ENCODE assay signal across 8 cellular contexts in genomic region chr19:1400281-1401137, GRCh38. TPM values are rescaled to one million over a fixed set of nuclear protein-coding genes. Genes with fewer than 3 reads are reported as not detected.
A peak's percentile ranks its signal among the peaks of the same experiment; 100 is the strongest.
DNase-seq lines count a peak whose midpoint lies in the region; ATAC-seq, FAIRE-seq and TF ChIP-seq lines count a peak whose summit lies in the region.

No MANE protein-coding gene starts in this region.

- peak; percentile 58 to 69 for TF ChIP-seq POLR2A in HepG2 (IDR thresholded peaks at IDR 0.05; ENCODE audit: insufficient read depth in 1 of 2, low read depth in 2 of 2, low read length in 2 of 2)
- no peak for TF ChIP-seq POLR2A in thyroid gland (IDR thresholded peaks at IDR 0.05)
- no peak for TF ChIP-seq POLR2A in GM12891 (IDR thresholded peaks at IDR 0.05; ENCODE audit: low read depth, low read length)

- no peak for TF ChIP-seq CTCF in GM06990 (IDR thresholded peaks at IDR 0.05; ENCODE audit: insufficient read depth, low read length, poor library complexity, severe bottlenecking)
- TF ChIP-seq CTCF in mammary epithelial cell (conservative IDR thresholded peaks at IDR 0.05 in 1 of 2, IDR thresholded peaks at IDR 0.05 in 1 of 2; ENCODE audit: extremely low read depth in 1 of 2, insufficient read depth in 1 of 2, low read depth in 1 of 2, low read length in 2 of 2) = no peak
- TF ChIP-seq CTCF in HepG2 (CRISPR knock-in tag; IDR thresholded peaks at IDR 0.05) = 0 out of 2 replicates have a peak, but pooled peaks have one; percentile 7
- no peak for TF ChIP-seq CTCF in thyroid gland (IDR thresholded peaks at IDR 0.05)

- no peaks in the 10 kb centered on the region for H3K79me2 ChIP-seq in mammary epithelial cell (ENCODE audit: insufficient read depth, low read length)
- no peaks in the 10 kb centered on the region for H3K79me2 ChIP-seq in HepG2 (ENCODE audit: insufficient read depth, low read length)

- intact Hi-C loops in mammary epithelial cell (cut with micrococcal nuclease) (no loop called here), HepG2 (cut with micrococcal nuclease; ENCODE audit: unreplicated experiment) (no loop called here), thyroid gland (cut with DNase I) (no loop called here)

- POLR2A ChIA-PET in HepG2 (lab: Yijun Ruan, JAX) = interaction anchor here (0.7 to 1.2 kb wide), 2 partner anchors 27 to 131 kb away, joined by 3 to 4 read pairs; partner anchors contain the start of gene CIRBP

- H3K4me1 ChIP-seq in mammary epithelial cell (ENCODE audit: insufficient read depth, low read length) (peaks cover 31% of the 10 kb centered on the region), HepG2 (ENCODE audit: insufficient read depth, low read length) (peaks cover 51% of the 10 kb centered on the region), thyroid gland (peaks cover 10 to 18% of the 10 kb centered on the region in 2 donors)

- TF ChIP-seq EP300 in HepG2 (IDR thresholded peaks at IDR 0.05; ENCODE audit: low read depth in 2 of 2, low read length in 2 of 2) = peak in 1 of 2 experiments; percentile 70; a peak in 2 of 4 replicates
- peak; percentile 50; the same call in 1 of the 2 replicates for TF ChIP-seq EP300 in HepG2 (CRISPR knock-in tag; IDR thresholded peaks at IDR 0.05; ENCODE audit: borderline replicate concordance)

- CTCF ChIA-PET in mammary epithelial cell (lab: Charles Lee; ENCODE audit: low non-redundant PET) (no interaction called here), HepG2 (lab: Yijun Ruan, JAX; ENCODE audit: low intra/inter-chr PET ratio, low total read pairs) (no interaction called here)

- H3K4me2 ChIP-seq in mammary epithelial cell (ENCODE audit: insufficient read depth, low read depth, low read length) (peak overlapping the region; percentile 81), HepG2 (ENCODE audit: low read depth, low read length) (peak overlapping the region; percentile 98)

- WGBS in mammary epithelial cell (ENCODE audit: low coverage, missing lambda C conversion rate) = 29% methylated on average over 16 of the region's 36 CpGs
- WGBS in HepG2 (ENCODE audit: low lambda C conversion rate) = 5% methylated on average over 14 of the region's 36 CpGs
- WGBS in thyroid gland, 2 donors = 36 to 55% methylated on average over 17 to 23 of the region's 36 CpGs

- in situ Hi-C loops in mammary epithelial cell (cut with MboI; ENCODE audit: low sequenced_read_pairs in 2 of 2) = no loop called here
- in situ Hi-C loops in HepG2 (cut with HindIII; ENCODE audit: extremely low pct_ligation_motif_present, low pct_unique_long_range_greater_than_20kb) = no loop called here

- dilution Hi-C loops in mammary epithelial cell (cut with HindIII; ENCODE audit: low sequenced_read_pairs) = no loop called here

- H3K9me3 ChIP-seq in mammary epithelial cell (replicated peaks; ENCODE audit: insufficient read depth, low read length) (no peaks in the 10 kb centered on the region), HepG2 (ENCODE audit: low read length) (no peaks in the 10 kb centered on the region), thyroid gland (no peaks in the 10 kb centered on the region)

- peak overlapping the region; percentile 71 for H3K4me3 ChIP-seq in GM06990 (replicated peaks; ENCODE audit: low read depth, low read length)
- peak overlapping the region; percentile 2 to 61 (median 46) for H3K4me3 ChIP-seq in mammary epithelial cell (replicated peaks in 1 of 3; ENCODE audit: insufficient read depth in 1 of 3, low read depth in 2 of 3, low read length in 3 of 3)
- peak overlapping the region; percentile 70 to 91 (median 78) for H3K4me3 ChIP-seq in HepG2 (replicated peaks in 1 of 3; ENCODE audit: insufficient read depth in 1 of 3, low read depth in 2 of 3, low read length in 3 of 3)
- peak overlapping the region; percentile 31 to 73 (median 35) for H3K4me3 ChIP-seq in thyroid gland (replicated peaks in 1 of 3)

- TF ChIP-seq RAD21 in HepG2 (CRISPR knock-in tag; IDR thresholded peaks at IDR 0.05) = peak; percentile 33

- H3K36me3 ChIP-seq in GM06990 (ENCODE audit: control insufficient read depth, insufficient read depth, low read length) (peaks cover 3% of the 10 kb centered on the region; the same call in 1 of the 2 replicates), mammary epithelial cell (ENCODE audit: insufficient read depth, low read length) (no peaks in the 10 kb centered on the region), HepG2 (replicated peaks in 1 of 2; ENCODE audit: control insufficient read depth in 1 of 2, insufficient read depth in 2 of 2, low read length in 2 of 2) (0 out of 5 replicates have a peak, but pooled peaks cover 0 to 2% of the 10 kb centered on the region in 2 experiments), thyroid gland (no peaks in the 10 kb centered on the region)

- peak; percentile 61 for ATAC-seq in HepG2
- no peak for ATAC-seq in HG02970 (IDR thresholded peaks at IDR 0.05; ENCODE audit: low FRiP score, unreplicated experiment)

- BruUV-seq in mammary epithelial cell (replicated peaks; lab: Mats Ljungman, UMichigan) (no TSS peak), HepG2 (replicated peaks; lab: Mats Ljungman, UMichigan) (TSS peak; percentile 25)

- H3K27me3 ChIP-seq in GM06990 (replicated peaks; ENCODE audit: control insufficient read depth, insufficient read depth, low read length) = no peaks in the 10 kb centered on the region
- no peaks in the 10 kb centered on the region for H3K27me3 ChIP-seq in mammary epithelial cell (ENCODE audit: insufficient read depth, low read length)
- no peaks in the 10 kb centered on the region for H3K27me3 ChIP-seq in HepG2 (ENCODE audit: control insufficient read depth in 1 of 2, insufficient read depth in 2 of 2, low read length in 2 of 2)
- no peaks in the 10 kb centered on the region for H3K27me3 ChIP-seq in thyroid gland

- peak; percentile 92 for FAIRE-seq in HepG2 (lab: Jason Lieb, UNC)
- no peak for FAIRE-seq in GM12891 (lab: Jason Lieb, UNC)

- no peak overlapping the region for H3K27ac ChIP-seq in mammary epithelial cell (ENCODE audit: insufficient read depth, low read depth, low read length)
- H3K27ac ChIP-seq in HepG2 (ENCODE audit: extremely low read length, insufficient read depth, low read length) = peak overlapping the region; percentile 85
- no peak overlapping the region for H3K27ac ChIP-seq in thyroid gland

- DNase-seq in GM06990 (ENCODE audit: extremely low read depth, insufficient read length) (no peak), MV-4-11 (lab: John Stamatoyannopoulos, UW) (peak; percentile 30), mammary epithelial cell (no peak), HepG2 (ENCODE audit: low spot score) (peak; percentile 96), thyroid gland (peak; percentile 38 to 51), SK-N-DZ (ENCODE audit: low spot score) (no peak), GM12891 (ENCODE audit: insufficient read length, low spot score) (no peak)

- H2AFZ ChIP-seq in mammary epithelial cell (ENCODE audit: low read depth, low read length) = peak overlapping the region; percentile 27
- no peak overlapping the region for H2AFZ ChIP-seq in HepG2 (ENCODE audit: low read length)

- H3K9ac ChIP-seq in mammary epithelial cell (ENCODE audit: insufficient read depth, low read length) (no peak overlapping the region), HepG2 (ENCODE audit: insufficient read depth, low read depth, low read length) (peak overlapping the region; percentile 75)

- H4K20me1 ChIP-seq in mammary epithelial cell (ENCODE audit: insufficient read depth, low read length) = no peaks in the 10 kb centered on the region
- no peaks in the 10 kb centered on the region for H4K20me1 ChIP-seq in HepG2 (ENCODE audit: insufficient read depth, low read length)

RNA-seq across cellular contexts. Expression of gene GAMT, which starts 0.8 kb away (rescaled TPM):
- total RNA-seq in mammary epithelial cell (10 to 100 TPM in 1 of 2 donors, 1 to 10 TPM in 1; 4.2 to 19.5 TPM), HepG2 (2016; rRNA removed; fragmentation: Illumina TruSeq; extraction: Trizol) (113 and 124 TPM in 2 replicates), thyroid gland (10 to 100 TPM; 22.2 to 39.5 (median 29.1) TPM)
- polyA plus RNA-seq in mammary epithelial cell (8.0 TPM), HepG2 (2011; rRNA removed) (115 and 120 TPM in 2 replicates)
- not detected for polyA minus RNA-seq in mammary epithelial cell
- 167 and 206 TPM in 2 replicates for total RNA-seq in HepG2 (2016; cell fraction: cytosol; rRNA removed; fragmentation: Illumina TruSeq; extraction: Trizol; ENCODE audit: low read depth)
- total RNA-seq in HepG2 (2016; cell fraction: insoluble cytoplasmic fraction; rRNA removed; fragmentation: Illumina TruSeq; extraction: Trizol) = 112 and 125 TPM in 2 replicates
- total RNA-seq in HepG2 (2016; cell fraction: membrane; rRNA removed; fragmentation: Illumina TruSeq; extraction: Trizol) = 130 and 170 TPM in 2 replicates
- total RNA-seq in HepG2 (2016; cell fraction: nucleus; rRNA removed; fragmentation: Illumina TruSeq; extraction: Trizol) = 42.6 and 51.4 TPM in 2 replicates
- polyA plus RNA-seq in HepG2 (2011; cell fraction: cytosol; rRNA removed) = 103 and 156 TPM in 2 replicates
- polyA plus RNA-seq in HepG2 (2011; cell fraction: nucleus; rRNA removed) = 88.3 and 90.1 TPM in 2 replicates
- 74.3 and 76.0 TPM in 2 replicates for polyA plus RNA-seq in HepG2 (2012)
- 282 and 316 TPM in 2 replicates for polyA plus RNA-seq in HepG2 (2016; cell fraction: cytosol; fragmentation: Illumina TruSeq; extraction: Trizol; ENCODE audit: low read depth)
- 152 and 183 TPM in 2 replicates for polyA plus RNA-seq in HepG2 (2016; cell fraction: insoluble cytoplasmic fraction; fragmentation: Illumina TruSeq; extraction: Trizol; ENCODE audit: low read depth)
- 195 and 222 TPM in 2 replicates for polyA plus RNA-seq in HepG2 (2016; cell fraction: membrane; fragmentation: Illumina TruSeq; extraction: Trizol; ENCODE audit: low read depth)
- 119 and 134 TPM in 2 replicates for polyA plus RNA-seq in HepG2 (2016; cell fraction: nucleus; fragmentation: Illumina TruSeq; extraction: Trizol; ENCODE audit: insufficient read depth, low read depth)
- polyA minus RNA-seq in HepG2 (2011; rRNA and poly(A)+ RNA removed; ENCODE audit: low replicate concordance) = 46.3 and 144 TPM in 2 replicates
- polyA minus RNA-seq in HepG2 (2011; cell fraction: cytosol; rRNA and poly(A)+ RNA removed) = 48.8 and 63.0 TPM in 2 replicates
- polyA minus RNA-seq in HepG2 (2011; cell fraction: nucleus; rRNA and poly(A)+ RNA removed) = 20.3 and 21.1 TPM in 2 replicates
- 103 and 115 TPM in 2 replicates for polyA plus RNA-seq in SK-N-DZ (2014; cell fraction: cytosol; rRNA removed)
- 76.5 and 79.9 TPM in 2 replicates for polyA plus RNA-seq in SK-N-DZ (2014; cell fraction: nucleus; rRNA removed)
- polyA plus RNA-seq in GM12891 (2012; ENCODE audit: low read depth, missing spikeins) = 28.0 TPM

RNA-seq across cellular contexts. Expression of gene DAZAP1, which starts 6.9 kb away (rescaled TPM):
- total RNA-seq in mammary epithelial cell = 100 to 1,000 TPM in 1 of 2 donors, 10 to 100 TPM in 1; 32.8 to 163 TPM
- 56.3 TPM for polyA plus RNA-seq in mammary epithelial cell
- 238 TPM for polyA minus RNA-seq in mammary epithelial cell
- 50.5 and 79.2 TPM in 2 replicates for total RNA-seq in HepG2 (2016; rRNA removed; fragmentation: Illumina TruSeq; extraction: Trizol)
- 72.9 and 77.7 TPM in 2 replicates for total RNA-seq in HepG2 (2016; cell fraction: cytosol; rRNA removed; fragmentation: Illumina TruSeq; extraction: Trizol; ENCODE audit: low read depth)
- 43.4 and 84.1 TPM in 2 replicates for total RNA-seq in HepG2 (2016; cell fraction: insoluble cytoplasmic fraction; rRNA removed; fragmentation: Illumina TruSeq; extraction: Trizol)
- total RNA-seq in HepG2 (2016; cell fraction: membrane; rRNA removed; fragmentation: Illumina TruSeq; extraction: Trizol) = 104 and 106 TPM in 2 replicates
- 38.3 and 43.3 TPM in 2 replicates for total RNA-seq in HepG2 (2016; cell fraction: nucleus; rRNA removed; fragmentation: Illumina TruSeq; extraction: Trizol)
- polyA plus RNA-seq in HepG2 (2011; rRNA removed) = 58.7 and 63.3 TPM in 2 replicates
- 37.8 and 48.2 TPM in 2 replicates for polyA plus RNA-seq in HepG2 (2011; cell fraction: cytosol; rRNA removed)
- polyA plus RNA-seq in HepG2 (2011; cell fraction: nucleus; rRNA removed) = 99.5 and 105 TPM in 2 replicates
- polyA plus RNA-seq in HepG2 (2012) = 48.3 and 71.8 TPM in 2 replicates
- 108 and 114 TPM in 2 replicates for polyA plus RNA-seq in HepG2 (2016; cell fraction: cytosol; fragmentation: Illumina TruSeq; extraction: Trizol; ENCODE audit: low read depth)
- 86.3 and 104 TPM in 2 replicates for polyA plus RNA-seq in HepG2 (2016; cell fraction: insoluble cytoplasmic fraction; fragmentation: Illumina TruSeq; extraction: Trizol; ENCODE audit: low read depth)
- 117 and 124 TPM in 2 replicates for polyA plus RNA-seq in HepG2 (2016; cell fraction: membrane; fragmentation: Illumina TruSeq; extraction: Trizol; ENCODE audit: low read depth)
- polyA plus RNA-seq in HepG2 (2016; cell fraction: nucleus; fragmentation: Illumina TruSeq; extraction: Trizol; ENCODE audit: insufficient read depth, low read depth) = 140 and 145 TPM in 2 replicates
- polyA minus RNA-seq in HepG2 (2011; rRNA and poly(A)+ RNA removed; ENCODE audit: low replicate concordance) = 26.8 and 58.6 TPM in 2 replicates
- polyA minus RNA-seq in HepG2 (2011; cell fraction: cytosol; rRNA and poly(A)+ RNA removed) = 32.1 and 33.1 TPM in 2 replicates
- polyA minus RNA-seq in HepG2 (2011; cell fraction: nucleus; rRNA and poly(A)+ RNA removed) = 35.5 and 41.4 TPM in 2 replicates
- 10 to 100 TPM; 34.4 to 77.3 (median 67.7) TPM for total RNA-seq in thyroid gland
- polyA plus RNA-seq in SK-N-DZ (2014; cell fraction: cytosol; rRNA removed) = 169 and 201 TPM in 2 replicates
- polyA plus RNA-seq in SK-N-DZ (2014; cell fraction: nucleus; rRNA removed) = 133 and 197 TPM in 2 replicates
- 73.3 TPM for polyA plus RNA-seq in GM12891 (2012; ENCODE audit: low read depth, missing spikeins)

RNA-seq across cellular contexts. Expression of gene NDUFS7, which starts 16.8 kb away (rescaled TPM):
- total RNA-seq in mammary epithelial cell = 10 to 100 TPM; 34.3 to 73.6 TPM
- 61.1 TPM for polyA plus RNA-seq in mammary epithelial cell
- 11.9 TPM for polyA minus RNA-seq in mammary epithelial cell
- total RNA-seq in HepG2 (2016; rRNA removed; fragmentation: Illumina TruSeq; extraction: Trizol) = 41.9 and 66.9 TPM in 2 replicates
- total RNA-seq in HepG2 (2016; cell fraction: cytosol; rRNA removed; fragmentation: Illumina TruSeq; extraction: Trizol; ENCODE audit: low read depth) = 18.8 and 21.5 TPM in 2 replicates
- total RNA-seq in HepG2 (2016; cell fraction: insoluble cytoplasmic fraction; rRNA removed; fragmentation: Illumina TruSeq; extraction: Trizol) = 44.6 and 65.2 TPM in 2 replicates
- total RNA-seq in HepG2 (2016; cell fraction: membrane; rRNA removed; fragmentation: Illumina TruSeq; extraction: Trizol) = 20.5 and 26.2 TPM in 2 replicates
- 38.7 and 47.0 TPM in 2 replicates for total RNA-seq in HepG2 (2016; cell fraction: nucleus; rRNA removed; fragmentation: Illumina TruSeq; extraction: Trizol)
- 34.3 and 39.2 TPM in 2 replicates for polyA plus RNA-seq in HepG2 (2011; rRNA removed)
- 40.7 and 105 TPM in 2 replicates for polyA plus RNA-seq in HepG2 (2011; cell fraction: cytosol; rRNA removed)
- polyA plus RNA-seq in HepG2 (2011; cell fraction: nucleus; rRNA removed) = 81.3 and 103 TPM in 2 replicates
- 23.8 and 33.4 TPM in 2 replicates for polyA plus RNA-seq in HepG2 (2012)
- polyA plus RNA-seq in HepG2 (2016; cell fraction: cytosol; fragmentation: Illumina TruSeq; extraction: Trizol; ENCODE audit: low read depth) = 23.8 and 28.5 TPM in 2 replicates
- polyA plus RNA-seq in HepG2 (2016; cell fraction: insoluble cytoplasmic fraction; fragmentation: Illumina TruSeq; extraction: Trizol; ENCODE audit: low read depth) = 44.9 and 52.6 TPM in 2 replicates
- 17.9 and 21.2 TPM in 2 replicates for polyA plus RNA-seq in HepG2 (2016; cell fraction: membrane; fragmentation: Illumina TruSeq; extraction: Trizol; ENCODE audit: low read depth)
- 72.2 and 84.5 TPM in 2 replicates for polyA plus RNA-seq in HepG2 (2016; cell fraction: nucleus; fragmentation: Illumina TruSeq; extraction: Trizol; ENCODE audit: insufficient read depth, low read depth)
- 40.5 and 74.3 TPM in 2 replicates for polyA minus RNA-seq in HepG2 (2011; rRNA and poly(A)+ RNA removed; ENCODE audit: low replicate concordance)
- polyA minus RNA-seq in HepG2 (2011; cell fraction: cytosol; rRNA and poly(A)+ RNA removed) = 34.4 and 46.1 TPM in 2 replicates
- polyA minus RNA-seq in HepG2 (2011; cell fraction: nucleus; rRNA and poly(A)+ RNA removed) = 8.9 and 9.0 TPM in 2 replicates
- 100 to 1,000 TPM in 2 of 4 donors, 10 to 100 TPM in 2; 75.2 to 185 (median 108) TPM for total RNA-seq in thyroid gland
- 265 and 282 TPM in 2 replicates for polyA plus RNA-seq in SK-N-DZ (2014; cell fraction: cytosol; rRNA removed)
- 151 and 255 TPM in 2 replicates for polyA plus RNA-seq in SK-N-DZ (2014; cell fraction: nucleus; rRNA removed)
- 82.3 TPM for polyA plus RNA-seq in GM12891 (2012; ENCODE audit: low read depth, missing spikeins)

RNA-seq across cellular contexts. Expression of gene RPS15, which starts 37.7 kb away (rescaled TPM):
- total RNA-seq in mammary epithelial cell = 100 to 1,000 TPM; 318 to 950 TPM
- 2,121 TPM for polyA plus RNA-seq in mammary epithelial cell
- 372 TPM for polyA minus RNA-seq in mammary epithelial cell
- total RNA-seq in HepG2 (2016; rRNA removed; fragmentation: Illumina TruSeq; extraction: Trizol) = 695 and 780 TPM in 2 replicates
- total RNA-seq in HepG2 (2016; cell fraction: cytosol; rRNA removed; fragmentation: Illumina TruSeq; extraction: Trizol; ENCODE audit: low read depth) = 693 and 734 TPM in 2 replicates
- total RNA-seq in HepG2 (2016; cell fraction: insoluble cytoplasmic fraction; rRNA removed; fragmentation: Illumina TruSeq; extraction: Trizol) = 654 and 886 TPM in 2 replicates
- 967 and 1,125 TPM in 2 replicates for total RNA-seq in HepG2 (2016; cell fraction: membrane; rRNA removed; fragmentation: Illumina TruSeq; extraction: Trizol)
- 240 and 299 TPM in 2 replicates for total RNA-seq in HepG2 (2016; cell fraction: nucleus; rRNA removed; fragmentation: Illumina TruSeq; extraction: Trizol)
- polyA plus RNA-seq in HepG2 (2011; rRNA removed) = 1,411 and 1,504 TPM in 2 replicates
- 2,214 and 3,196 TPM in 2 replicates for polyA plus RNA-seq in HepG2 (2011; cell fraction: cytosol; rRNA removed)
- 923 and 1,023 TPM in 2 replicates for polyA plus RNA-seq in HepG2 (2011; cell fraction: nucleus; rRNA removed)
- polyA plus RNA-seq in HepG2 (2012) = 1,504 and 2,202 TPM in 2 replicates
- 1,868 and 2,054 TPM in 2 replicates for polyA plus RNA-seq in HepG2 (2016; cell fraction: cytosol; fragmentation: Illumina TruSeq; extraction: Trizol; ENCODE audit: low read depth)
- 1,628 and 1,692 TPM in 2 replicates for polyA plus RNA-seq in HepG2 (2016; cell fraction: insoluble cytoplasmic fraction; fragmentation: Illumina TruSeq; extraction: Trizol; ENCODE audit: low read depth)
- 2,328 and 2,419 TPM in 2 replicates for polyA plus RNA-seq in HepG2 (2016; cell fraction: membrane; fragmentation: Illumina TruSeq; extraction: Trizol; ENCODE audit: low read depth)
- 895 and 898 TPM in 2 replicates for polyA plus RNA-seq in HepG2 (2016; cell fraction: nucleus; fragmentation: Illumina TruSeq; extraction: Trizol; ENCODE audit: insufficient read depth, low read depth)
- 538 and 916 TPM in 2 replicates for polyA minus RNA-seq in HepG2 (2011; rRNA and poly(A)+ RNA removed; ENCODE audit: low replicate concordance)
- 647 and 682 TPM in 2 replicates for polyA minus RNA-seq in HepG2 (2011; cell fraction: cytosol; rRNA and poly(A)+ RNA removed)
- 109 and 140 TPM in 2 replicates for polyA minus RNA-seq in HepG2 (2011; cell fraction: nucleus; rRNA and poly(A)+ RNA removed)
- 1,000 to 10,000 TPM; 1,760 to 2,977 (median 2,488) TPM for total RNA-seq in thyroid gland
- 4,048 and 6,099 TPM in 2 replicates for polyA plus RNA-seq in SK-N-DZ (2014; cell fraction: cytosol; rRNA removed)
- polyA plus RNA-seq in SK-N-DZ (2014; cell fraction: nucleus; rRNA removed) = 3,447 and 8,602 TPM in 2 replicates
- 3,343 TPM for polyA plus RNA-seq in GM12891 (2012; ENCODE audit: low read depth, missing spikeins)

RNA-seq across cellular contexts. Expression of gene APC2, which starts 49.4 kb away (rescaled TPM):
- total RNA-seq in mammary epithelial cell (under 1 TPM; under 0.01 to 0.19 TPM), HepG2 (2016; rRNA removed; fragmentation: Illumina TruSeq; extraction: Trizol) (0.22 TPM in 1 of 2 replicates, not detected in the other), thyroid gland (under 1 TPM in 3 of 4 donors, not detected in 1; under 0.01 to 0.20 (median 0.08) TPM)
- polyA plus RNA-seq in mammary epithelial cell (0.08 TPM), HepG2 (2011; rRNA removed) (0.08 and 0.16 TPM in 2 replicates)
- not detected for polyA minus RNA-seq in mammary epithelial cell
- total RNA-seq in HepG2 (2016; cell fraction: cytosol; rRNA removed; fragmentation: Illumina TruSeq; extraction: Trizol; ENCODE audit: low read depth) = under 0.01 TPM in 1 of 2 replicates, not detected in the other
- 0.02 and 0.27 TPM in 2 replicates for total RNA-seq in HepG2 (2016; cell fraction: insoluble cytoplasmic fraction; rRNA removed; fragmentation: Illumina TruSeq; extraction: Trizol)
- total RNA-seq in HepG2 (2016; cell fraction: membrane; rRNA removed; fragmentation: Illumina TruSeq; extraction: Trizol) = 0.24 TPM in 1 of 2 replicates, not detected in the other
- 0.25 and 0.28 TPM in 2 replicates for total RNA-seq in HepG2 (2016; cell fraction: nucleus; rRNA removed; fragmentation: Illumina TruSeq; extraction: Trizol)
- 0.04 and 0.07 TPM in 2 replicates for polyA plus RNA-seq in HepG2 (2011; cell fraction: cytosol; rRNA removed)
- polyA plus RNA-seq in HepG2 (2011; cell fraction: nucleus; rRNA removed) = 0.37 and 0.61 TPM in 2 replicates
- polyA plus RNA-seq in HepG2 (2012) = 0.11 and 0.28 TPM in 2 replicates
- not detected in 2 replicates for polyA plus RNA-seq in HepG2 (2016; cell fraction: cytosol; fragmentation: Illumina TruSeq; extraction: Trizol; ENCODE audit: low read depth)
- polyA plus RNA-seq in HepG2 (2016; cell fraction: insoluble cytoplasmic fraction; fragmentation: Illumina TruSeq; extraction: Trizol; ENCODE audit: low read depth) = not detected in 2 replicates
- not detected in 2 replicates for polyA plus RNA-seq in HepG2 (2016; cell fraction: membrane; fragmentation: Illumina TruSeq; extraction: Trizol; ENCODE audit: low read depth)
- polyA plus RNA-seq in HepG2 (2016; cell fraction: nucleus; fragmentation: Illumina TruSeq; extraction: Trizol; ENCODE audit: insufficient read depth, low read depth) = 0.18 and 0.40 TPM in 2 replicates
- polyA minus RNA-seq in HepG2 (2011; rRNA and poly(A)+ RNA removed; ENCODE audit: low replicate concordance) = 0.40 and 0.77 TPM in 2 replicates
- polyA minus RNA-seq in HepG2 (2011; cell fraction: cytosol; rRNA and poly(A)+ RNA removed) = 0.35 and 0.49 TPM in 2 replicates
- 0.52 and 0.75 TPM in 2 replicates for polyA minus RNA-seq in HepG2 (2011; cell fraction: nucleus; rRNA and poly(A)+ RNA removed)
- 17.3 and 18.1 TPM in 2 replicates for polyA plus RNA-seq in SK-N-DZ (2014; cell fraction: cytosol; rRNA removed)
- polyA plus RNA-seq in SK-N-DZ (2014; cell fraction: nucleus; rRNA removed) = 27.4 and 32.2 TPM in 2 replicates
- polyA plus RNA-seq in GM12891 (2012; ENCODE audit: low read depth, missing spikeins) = 0.14 TPM

Comparison
In these comparisons a context has a peak if more than half of its experiments do, and no peak if none do; other contexts are left out.
1. DNase-seq: peak in MV-4-11 (single experiment), HepG2 (single experiment) and thyroid gland (2 of 2); none in GM06990 (single experiment), mammary epithelial cell (single experiment), SK-N-DZ (single experiment) and GM12891 (single experiment).
2. POLR2A ChIP-seq: peak in HepG2 (2 of 2); none in thyroid gland (0 of 2) and GM12891 (single experiment).
3. Peak in every context shown above with its lines, with median percentiles within 50 percentile points of each other: H3K4me3 ChIP-seq.